ENCODE assay signal across 8 cellular contexts in the genomic region with DNA sequence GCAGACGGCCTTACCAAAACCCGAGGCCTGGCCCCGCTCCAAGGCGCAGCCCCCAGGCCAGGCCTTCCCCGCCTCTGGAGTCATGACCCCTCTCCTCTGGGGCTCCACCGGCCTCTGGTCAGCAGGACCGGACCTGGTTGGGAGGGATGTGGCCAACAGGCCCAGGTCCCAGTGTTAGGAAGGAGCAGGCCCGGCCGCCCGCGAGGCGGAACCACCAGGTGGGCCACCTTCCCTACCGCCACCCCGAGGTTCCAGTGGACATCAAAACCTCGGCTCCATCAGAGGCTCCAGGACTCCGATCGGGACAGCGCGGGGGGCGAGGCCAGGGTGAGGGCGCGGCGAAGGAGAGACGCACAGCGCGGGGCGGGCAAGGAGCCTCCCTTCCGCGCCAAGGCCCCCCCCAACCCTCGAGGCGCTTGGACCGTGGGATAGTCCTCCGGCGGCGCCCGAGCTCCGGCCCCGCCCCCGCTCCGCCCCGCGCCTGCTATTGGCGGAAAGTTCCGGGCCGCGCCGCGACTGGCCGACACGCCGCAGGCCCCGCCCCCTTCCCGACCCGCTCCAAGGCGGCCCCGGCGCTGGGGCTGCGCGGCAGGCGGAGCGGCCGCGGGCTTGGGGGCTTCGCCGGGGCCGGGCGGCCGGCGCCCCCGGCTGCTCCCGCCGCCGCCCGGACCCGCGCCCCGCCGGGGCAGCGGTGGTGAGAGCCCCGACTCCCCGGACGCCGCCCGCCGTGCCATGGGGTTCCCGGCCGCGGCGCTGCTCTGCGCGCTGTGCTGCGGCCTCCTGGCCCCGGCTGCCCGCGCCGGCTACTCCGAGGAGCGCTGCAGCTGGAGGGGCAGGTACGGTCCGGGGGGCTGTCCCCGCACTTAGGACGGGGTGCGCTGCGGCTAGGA. TPM values are rescaled to one million over a fixed set of nuclear protein-coding genes. Genes with fewer than 3 reads are reported as not detected.
A peak's percentile ranks its signal among the peaks of the same experiment; 100 is the strongest.
DNase-seq lines count a peak whose midpoint lies in the region; ATAC-seq and TF ChIP-seq lines count a peak whose summit lies in the region.

A gene (plus strand): TSS at position 561 of the 890 bp plus-strand sequence. CDS start 172 bp downstream, at position 733.

- H3K27me3 ChIP-seq in ovary = no peaks in the 10 kb centered on the region
- H3K27me3 ChIP-seq in testis = no peaks in the 10 kb centered on the region

- peaks cover 4% of the 10 kb centered on the region for H3K4me1 Mint-ChIP-seq in activated naive CD8-positive, alpha-beta T cell treated with anti-CD3 and anti-CD28 coated beads, Interleukin-2, amount 10 ng/mL, durations not matched to agents 7 days and 5 days

- H3K27ac Mint-ChIP-seq in activated naive CD8-positive, alpha-beta T cell treated with anti-CD3 and anti-CD28 coated beads, Interleukin-2, amount 10 ng/mL, durations not matched to agents 7 days and 5 days = no peak within 1 kb of the TSS

- H3K27ac ChIP-seq in ovary (no peak within 1 kb of the TSS), testis (no peak within 1 kb of the TSS)

- peak; percentile 67 for ATAC-seq in GM21447 (IDR thresholded peaks at IDR 0.05; ENCODE audit: unreplicated experiment)
- ATAC-seq in activated naive CD8-positive, alpha-beta T cell treated with anti-CD3 and anti-CD28 coated beads, Interleukin-2, amount 10 ng/mL, durations not matched to agents 7 days and 5 days (ENCODE audit: low read depth) = peak; percentile 84

- WGBS in ovary, 3 donors = 2 to 4% (median 4%) methylated on average over 61 to 104 of the region's 104 CpGs
- WGBS in testis, 2 donors = 5% methylated on average over 59 of the region's 104 CpGs; no CpG with 5 or more reads in 1 of the 2 donors

- no peaks in the 10 kb centered on the region for H3K36me3 Mint-ChIP-seq in activated naive CD8-positive, alpha-beta T cell treated with anti-CD3 and anti-CD28 coated beads, Interleukin-2, amount 10 ng/mL, durations not matched to agents 7 days and 5 days

- TF ChIP-seq CTCF in ovary (IDR thresholded peaks at IDR 0.05) (no peak), testis (IDR thresholded peaks at IDR 0.05) (no peak)

- peak within 1 kb of the TSS; percentile 25 for H3K4me3 Mint-ChIP-seq in activated naive CD8-positive, alpha-beta T cell treated with anti-CD3 and anti-CD28 coated beads, Interleukin-2, amount 10 ng/mL, durations not matched to agents 7 days and 5 days

- TF ChIP-seq EP300 in ovary (IDR thresholded peaks at IDR 0.05) = no peak

- H3K36me3 ChIP-seq in ovary = no peaks in the 10 kb centered on the region
- H3K36me3 ChIP-seq in testis (ENCODE audit: low read depth, missing control alignments) = no peaks in the 10 kb centered on the region

- intact Hi-C loops in head of caudate nucleus (cut with DNase I) = loop anchor here (5.0 kb wide), 1 partner anchor 72 kb away; a partner anchor contains a TSS
- intact Hi-C loops in ovary (cut with DNase I) = loop anchor here in 1 of 4 donors (5.0 kb wide), 1 partner anchor 382 kb away; a partner anchor contains a TSS
- intact Hi-C loops in testis (cut with DNase I; ENCODE audit: low total_unique reads) = no loop called here

- POLR2A ChIA-PET in activated naive CD8-positive, alpha-beta T cell treated with anti-CD3 and anti-CD28 coated beads, Interleukin-2, amount 10 ng/mL, durations not matched to agents 7 days and 5 days (lab: Charles Lee) = interaction anchor here (0.6 to 2.3 kb wide), 5 partner anchors 19 to 1219 kb away, joined by 3 to 11 read pairs (median 6); a partner anchor contains a TSS

- DNase-seq in COLO668 (lab: John Stamatoyannopoulos, UW; ENCODE audit: unreplicated experiment) = peak; percentile 93
- peak; percentile 76 for DNase-seq in LHCN-M2 (ENCODE audit: low read depth)
- peak; percentile 80 for DNase-seq in SW480 (ENCODE audit: low spot score)
- peak; percentile 97 for DNase-seq in activated naive CD8-positive, alpha-beta T cell treated with anti-CD3 and anti-CD28 coated beads, Interleukin-2, amount 10 ng/mL, durations not matched to agents 7 days and 5 days
- peak; percentile 77 to 97 (median 94) for DNase-seq in head of caudate nucleus
- DNase-seq in ovary = peak; percentile 84 to 94 (median 92)
- peak; percentile 94 for DNase-seq in testis

- no peaks in the 10 kb centered on the region for H3K9me3 Mint-ChIP-seq in activated naive CD8-positive, alpha-beta T cell treated with anti-CD3 and anti-CD28 coated beads, Interleukin-2, amount 10 ng/mL, durations not matched to agents 7 days and 5 days

- no peak for TF ChIP-seq POLR2A in ovary (IDR thresholded peaks at IDR 0.05)
- TF ChIP-seq POLR2A in testis (IDR thresholded peaks at IDR 0.05) = no peak

- H3K27me3 Mint-ChIP-seq in activated naive CD8-positive, alpha-beta T cell treated with anti-CD3 and anti-CD28 coated beads, Interleukin-2, amount 10 ng/mL, durations not matched to agents 7 days and 5 days = peaks cover 14% of the 10 kb centered on the region

- peaks cover 19% of the 10 kb centered on the region for H3K4me1 ChIP-seq in ovary (ENCODE audit: insufficient read depth)
- H3K4me1 ChIP-seq in testis = peaks cover 22% of the 10 kb centered on the region

- H3K9me3 ChIP-seq in ovary (no peaks in the 10 kb centered on the region), testis (no peaks in the 10 kb centered on the region)

- H3K4me3 ChIP-seq in ovary = peak within 1 kb of the TSS; percentile 46
- peak within 1 kb of the TSS; percentile 53 to 61 for H3K4me3 ChIP-seq in testis

RNA-seq across cellular contexts. Expression of the gene that starts here (rescaled TPM):
- 94.9 and 127 TPM in 2 replicates for total RNA-seq in LHCN-M2 (2014; rRNA removed)
- 60.7 TPM for polyA plus RNA-seq in LHCN-M2 (2012)
- total RNA-seq in activated naive CD8-positive, alpha-beta T cell treated with anti-CD3 and anti-CD28 coated beads, Interleukin-2, amount 10 ng/mL, durations not matched to agents 7 days and 5 days = 10 to 100 TPM; 10.0 to 12.4 TPM
- 10 to 100 TPM in 5 of 7 donors, 1 to 10 TPM in 2; 4.0 to 57.1 (median 15.7) TPM for total RNA-seq in ovary
- 1 to 10 TPM in 1 of 2 donors, under 1 TPM in 1; 0.40 to 5.6 TPM for polyA plus RNA-seq in ovary
- 10 to 100 TPM; 34.9 to 50.6 TPM for total RNA-seq in testis
- 21.0 TPM for polyA plus RNA-seq in testis (ENCODE audit: insufficient read depth, low read depth, low replicate concordance)
